Comparison of ENCODE assay signal across 10 cellular contexts in genomic region chr7:51187941-51188340, GRCh38.
DNase-seq lines count a peak whose midpoint lies in the region; ATAC-seq and TF ChIP-seq lines count a peak whose summit lies in the region.
"Had no signal": no experiment of that assay in that cellular context is flagged by ENCODE, and none has a peak within 500 bp of the region (broad histone marks: within the 10 kb centered on the region; RNA-seq: fewer than 3 reads in every experiment).

No MANE protein-coding gene starts in this region.

- peaks cover 2% of the 10 kb centered on the region for H3K27me3 Mint-ChIP-seq in brain
- peaks cover 4% of the 10 kb centered on the region for H3K27me3 Mint-ChIP-seq in activated CD8-positive, alpha-beta T cell treated with anti-CD3 and anti-CD28 coated beads, Interleukin-2, amount 10 ng/mL, durations not matched to agents 7 days and 5 days (ENCODE audit: low read depth)

- DNase-seq in Right ventricle myocardium inferior (ENCODE audit: missing footprints) (no peak), cardiac septum (ENCODE audit: low spot score) (no peak), left lobe of liver (ENCODE audit: low spot score) (no peak), Peyer's patch (no peak)
- DNase-seq in activated CD4-positive, alpha-beta T cell treated with anti-CD3 and anti-CD28 coated beads for 4 hours = no peak
- no peak for DNase-seq in activated CD8-positive, alpha-beta T cell treated with anti-CD3 and anti-CD28 coated beads, Interleukin-2, amount 10 ng/mL, durations not matched to agents 7 days and 5 days
- DNase-seq: AML-193 had no signal

- H3K27ac Mint-ChIP-seq in brain = peak overlapping the region in 1 of 5 experiments; percentile 33
- no peak overlapping the region for H3K27ac Mint-ChIP-seq in activated CD8-positive, alpha-beta T cell treated with anti-CD3 and anti-CD28 coated beads, Interleukin-2, amount 10 ng/mL, durations not matched to agents 7 days and 5 days
- H3K27ac Mint-ChIP-seq: mesothelial cell of epicardium had no signal

- no peak for TF ChIP-seq POLR2A in Peyer's patch (IDR thresholded peaks at IDR 0.05)

- POLR2A ChIA-PET in activated CD8-positive, alpha-beta T cell treated with anti-CD3 and anti-CD28 coated beads, Interleukin-2, amount 10 ng/mL, durations not matched to agents 7 days and 5 days (lab: Charles Lee) = no interaction called here

- peaks cover 0 to 19% (median 0%) of the 10 kb centered on the region in 3 donors for H3K36me3 ChIP-seq in Peyer's patch

- no peaks in the 10 kb centered on the region for H3K36me3 Mint-ChIP-seq in brain
- no peaks in the 10 kb centered on the region for H3K36me3 Mint-ChIP-seq in activated CD8-positive, alpha-beta T cell treated with anti-CD3 and anti-CD28 coated beads, Interleukin-2, amount 10 ng/mL, durations not matched to agents 7 days and 5 days (ENCODE audit: low read depth)
- H3K36me3 Mint-ChIP-seq: mesothelial cell of epicardium had no signal

- ATAC-seq in Right ventricle myocardium inferior (peak; percentile 70), left lobe of liver (peak; percentile 40), GM18873 (IDR thresholded peaks at IDR 0.05; ENCODE audit: low FRiP score, unreplicated experiment) (no peak)
- no peak for ATAC-seq in activated CD8-positive, alpha-beta T cell treated with anti-CD3 and anti-CD28 coated beads, Interleukin-2, amount 10 ng/mL, durations not matched to agents 7 days and 5 days

- peaks cover 13% of the 10 kb centered on the region for H3K4me1 Mint-ChIP-seq in brain
- no peaks in the 10 kb centered on the region for H3K4me1 Mint-ChIP-seq in activated CD8-positive, alpha-beta T cell treated with anti-CD3 and anti-CD28 coated beads, Interleukin-2, amount 10 ng/mL, durations not matched to agents 7 days and 5 days (ENCODE audit: low read depth)
- H3K4me1 Mint-ChIP-seq: mesothelial cell of epicardium had no signal

- CTCF ChIA-PET in activated CD8-positive, alpha-beta T cell treated with anti-CD3 and anti-CD28 coated beads, Interleukin-2, amount 10 ng/mL, durations not matched to agents 7 days and 5 days (lab: Charles Lee) = no interaction called here

- intact Hi-C loops in Right ventricle myocardium inferior (cut with DNase I) = loop anchor here (5.0 kb wide), 3 partner anchors 59 to 169 kb away; partner anchors contain the start of gene COBL
- intact Hi-C loops in cardiac septum (cut with DNase I) = loop anchor here (5.0 kb wide), 3 partner anchors 59 to 169 kb away; no protein-coding TSS in a partner anchor

- H3K9me3 ChIP-seq in Peyer's patch = no peaks in the 10 kb centered on the region

- no peaks in the 10 kb centered on the region for H3K9me3 Mint-ChIP-seq in brain
- no peaks in the 10 kb centered on the region for H3K9me3 Mint-ChIP-seq in activated CD8-positive, alpha-beta T cell treated with anti-CD3 and anti-CD28 coated beads, Interleukin-2, amount 10 ng/mL, durations not matched to agents 7 days and 5 days (ENCODE audit: insufficient read depth)
- H3K9me3 Mint-ChIP-seq: mesothelial cell of epicardium had no signal

- H3K4me3 ChIP-seq in Peyer's patch = no peak overlapping the region

- H3K27me3 ChIP-seq in Peyer's patch = no peaks in the 10 kb centered on the region

- no peak overlapping the region for H3K4me3 Mint-ChIP-seq in brain
- no peak overlapping the region for H3K4me3 Mint-ChIP-seq in activated CD8-positive, alpha-beta T cell treated with anti-CD3 and anti-CD28 coated beads, Interleukin-2, amount 10 ng/mL, durations not matched to agents 7 days and 5 days
- H3K4me3 Mint-ChIP-seq: mesothelial cell of epicardium had no signal

- no peaks in the 10 kb centered on the region for H3K4me1 ChIP-seq in Peyer's patch

- TF ChIP-seq CTCF in brain (conservative IDR thresholded peaks at IDR 0.05) (peak; percentile 51 to 67), Peyer's patch (IDR thresholded peaks at IDR 0.05) (no peak)

- no peak overlapping the region for H3K27ac ChIP-seq in Peyer's patch

Comparison
In these comparisons a context has a peak if more than half of its experiments do, and no peak if none do; other contexts are left out.
1. ATAC-seq: peak in Right ventricle myocardium inferior (single experiment) and left lobe of liver (single experiment); none in GM18873 (single experiment) and activated CD8-positive, alpha-beta T cell treated with anti-CD3 and anti-CD28 coated beads, Interleukin-2, amount 10 ng/mL, durations not matched to agents 7 days and 5 days (single experiment).
2. CTCF ChIP-seq: peak in brain (2 of 2); none in Peyer's patch (0 of 6).